8 cellular contexts compared by ENCODE assay signal in the genomic region with DNA sequence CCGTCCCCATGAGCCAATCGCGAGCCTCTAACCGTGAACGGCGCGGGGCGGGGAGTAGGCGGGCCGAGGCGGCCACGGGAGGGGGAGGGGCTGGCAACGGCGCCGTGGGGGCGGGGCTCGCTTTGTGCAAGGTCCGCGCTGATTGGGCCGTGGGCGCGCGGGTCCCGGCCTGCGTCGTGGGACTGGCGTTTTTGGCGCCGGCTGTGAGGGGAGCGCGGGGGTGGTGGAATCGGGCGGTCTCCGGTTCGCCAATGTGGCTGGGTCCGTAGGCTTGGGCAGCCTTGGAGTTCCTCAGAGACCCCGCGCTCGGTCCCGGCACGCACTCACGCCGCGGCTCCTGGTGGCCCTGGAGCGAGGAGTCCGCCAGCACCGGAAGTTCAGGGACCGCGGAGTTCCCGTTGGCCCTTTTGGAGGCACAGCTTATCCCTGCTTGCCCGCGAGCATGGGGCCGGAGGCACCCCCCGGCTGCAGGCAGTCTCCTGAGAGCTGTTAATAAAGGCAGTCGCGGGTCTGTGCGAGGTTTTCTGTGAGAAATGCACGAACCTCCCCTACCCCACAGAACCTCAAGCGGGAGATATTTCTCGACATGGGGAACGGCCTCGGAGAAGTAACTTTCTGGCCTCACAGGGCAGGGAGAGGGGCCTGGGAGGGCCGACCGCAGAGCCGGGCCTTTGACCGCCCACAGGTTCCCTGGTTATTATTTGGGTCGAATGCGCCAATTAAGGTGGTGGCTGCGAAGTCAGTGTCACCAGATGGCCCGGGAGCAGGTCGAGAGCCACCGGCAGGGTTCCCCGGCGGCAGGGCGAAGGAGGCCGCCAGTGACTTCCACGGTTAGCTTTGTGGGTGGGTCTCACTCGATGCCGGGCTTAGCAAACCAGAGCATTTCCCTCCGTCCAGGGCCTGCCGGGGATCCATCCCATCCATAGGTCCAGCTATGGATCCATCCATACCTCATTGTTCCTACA. TPM values are rescaled to one million over a fixed set of nuclear protein-coding genes. Genes with fewer than 3 reads are reported as not detected.
A peak's percentile ranks its signal among the peaks of the same experiment; 100 is the strongest.
DNase-seq lines count a peak whose midpoint lies in the region; ATAC-seq and TF ChIP-seq lines count a peak whose summit lies in the region.

No MANE protein-coding gene starts in this region.

- H3K4me1 Mint-ChIP-seq in activated naive CD4-positive, alpha-beta T cell treated with anti-CD3 and anti-CD28 coated beads, Interleukin-2, amount 50 U/mL, for 24 hours, result peaks cover 46% of the 10 kb centered on the region

- TF ChIP-seq CTCF in parathyroid adenoma (IDR thresholded peaks at IDR 0.05) (no peak), tibial artery (IDR thresholded peaks at IDR 0.05) (no peak)

- H3K9me3 Mint-ChIP-seq in activated naive CD4-positive, alpha-beta T cell treated with anti-CD3 and anti-CD28 coated beads, Interleukin-2, amount 50 U/mL, for 24 hours, result no peaks in the 10 kb centered on the region

- H3K36me3 ChIP-seq in SJSA1 (peaks cover 49% of the 10 kb centered on the region), parathyroid adenoma (ENCODE audit: control insufficient read depth, insufficient read depth, low read length) (no peaks in the 10 kb centered on the region), tibial artery (peaks cover 29 to 31% (median 30%) of the 10 kb centered on the region in 3 donors)

- DNase-seq in C1 segment of cervical spinal cord (lab: John Stamatoyannopoulos, UW), result peak; percentile 89 to 99 (median 96)
- no peak for DNase-seq in Jurkat, Clone E6-1 (ENCODE audit: low read depth, low spot score)
- peak; percentile 94 to 98 for DNase-seq in SJSA1 (ENCODE audit: low read depth in 1 of 2, low spot score in 2 of 2)
- DNase-seq in Right ventricle myocardium superior, result peak; percentile 99
- DNase-seq in tibial artery, result peak; percentile 97 to 99

- peak overlapping the region; percentile 98 for H2AFZ ChIP-seq in parathyroid adenoma

- peak overlapping the region; percentile 95 for H3K27ac Mint-ChIP-seq in activated naive CD4-positive, alpha-beta T cell treated with anti-CD3 and anti-CD28 coated beads, Interleukin-2, amount 50 U/mL, for 24 hours

- peak overlapping the region; percentile 97 for H3K4me3 ChIP-seq in Jurkat, Clone E6-1 (ENCODE audit: low read length)
- H3K4me3 ChIP-seq in SJSA1 (peak overlapping the region; percentile 90), parathyroid adenoma (ENCODE audit: low read depth, low read length) (peak overlapping the region; percentile 99), tibial artery (peak overlapping the region; percentile 89 to 94)

- H3K4me1 ChIP-seq in SJSA1 (replicated peaks) (peaks cover 16% of the 10 kb centered on the region), parathyroid adenoma (peaks cover 8% of the 10 kb centered on the region), tibial artery (peaks cover 0 to 34% (median 27%) of the 10 kb centered on the region in 4 donors)

- ATAC-seq in GM19395 (IDR thresholded peaks at IDR 0.05; ENCODE audit: unreplicated experiment), result peak; percentile 44
- ATAC-seq in Right ventricle myocardium superior (ENCODE audit: poor library complexity), result peak; percentile 97

- peaks cover 31% of the 10 kb centered on the region for H3K36me3 Mint-ChIP-seq in activated naive CD4-positive, alpha-beta T cell treated with anti-CD3 and anti-CD28 coated beads, Interleukin-2, amount 50 U/mL, for 24 hours

- H3K79me2 ChIP-seq in parathyroid adenoma, result peaks cover 23% of the 10 kb centered on the region

- peak overlapping the region; percentile 96 for H3K27ac ChIP-seq in SJSA1
- H3K27ac ChIP-seq in parathyroid adenoma, result peak overlapping the region; percentile 100
- peak overlapping the region; percentile 92 to 99 for H3K27ac ChIP-seq in tibial artery

- H3K9me3 ChIP-seq in SJSA1 (replicated peaks), result no peaks in the 10 kb centered on the region
- H3K9me3 ChIP-seq in parathyroid adenoma (ENCODE audit: control insufficient read depth, low read length), result no peaks in the 10 kb centered on the region
- H3K9me3 ChIP-seq in tibial artery, result no peaks in the 10 kb centered on the region

- H3K27me3 ChIP-seq in SJSA1 (replicated peaks) (no peaks in the 10 kb centered on the region), parathyroid adenoma (ENCODE audit: control insufficient read depth, insufficient read depth, low read length) (no peaks in the 10 kb centered on the region), tibial artery (no peaks in the 10 kb centered on the region)

- H3K4me2 ChIP-seq in parathyroid adenoma (ENCODE audit: low read length), result peak overlapping the region; percentile 98

- H3K27me3 Mint-ChIP-seq in activated naive CD4-positive, alpha-beta T cell treated with anti-CD3 and anti-CD28 coated beads, Interleukin-2, amount 50 U/mL, for 24 hours, result no peaks in the 10 kb centered on the region

- H3K4me3 Mint-ChIP-seq in activated naive CD4-positive, alpha-beta T cell treated with anti-CD3 and anti-CD28 coated beads, Interleukin-2, amount 50 U/mL, for 24 hours, result peak overlapping the region; percentile 96

- peak overlapping the region; percentile 86 for H3K9ac ChIP-seq in parathyroid adenoma

- intact Hi-C loops in Right ventricle myocardium superior (cut with DNase I) (loop anchor here (5.0 kb wide), 1 partner anchor 408 kb away; the partner anchor contains the start of gene PSMD1), tibial artery (cut with DNase I; ENCODE audit: low total_unique reads) (no loop called here)

RNA-seq across cellular contexts. Expression of gene NCL, which starts 0.6 kb away (rescaled TPM):
- 1,058 TPM for polyA plus RNA-seq in Jurkat, Clone E6-1 (2012; ENCODE audit: insufficient read depth, insufficient read length)
- 257 and 292 TPM in 2 replicates for total RNA-seq in SJSA1 (2014; rRNA removed; shearing (Covaris generic))
- total RNA-seq in Right ventricle myocardium superior, result 190 TPM
